In genomic region chr5:138573949-138574670, GRCh38 we compare ENCODE assay signal across 8 cellular contexts. TPM values are rescaled to one million over a fixed set of nuclear protein-coding genes. Genes with fewer than 3 reads are reported as not detected.
DNase-seq lines count a peak whose midpoint lies in the region; TF ChIP-seq lines count a peak whose summit lies in the region.

No MANE protein-coding gene starts in this region.

- no peaks in the 10 kb centered on the region for H3K9me3 ChIP-seq in testis

- whole genome bisulfite sequencing in testis, 2 donors = 35% methylated on average over 9 of the region's 9 CpGs

- H3K27ac Mint-ChIP-seq in T-helper 2 cell treated with Interferon-gamma antibody and Interleukin-4, amounts not matched to agents 5 μg/mL and 100 μg/mL, for 36 hours = peak overlapping the region; percentile 99
- peak overlapping the region; percentile 100 for H3K27ac Mint-ChIP-seq in activated naive CD8-positive, alpha-beta T cell
- H3K27ac Mint-ChIP-seq in immature natural killer cell = peak overlapping the region; percentile 98 to 100 (median 100)

- peak overlapping the region; percentile 95 for H3K4me3 Mint-ChIP-seq in T-helper 2 cell treated with Interferon-gamma antibody and Interleukin-4, amounts not matched to agents 5 μg/mL and 100 μg/mL, for 36 hours
- H3K4me3 Mint-ChIP-seq in activated naive CD8-positive, alpha-beta T cell = peak overlapping the region; percentile 96
- H3K4me3 Mint-ChIP-seq in immature natural killer cell = peak overlapping the region; percentile 95 to 99 (median 99)

- no peak for TF ChIP-seq CTCF in testis (IDR thresholded peaks at IDR 0.05)

- intact Hi-C loops in testis (cut with DNase I; ENCODE audit: low total_unique reads) = no loop called here

- H3K9me3 Mint-ChIP-seq in T-helper 2 cell treated with Interferon-gamma antibody and Interleukin-4, amounts not matched to agents 5 μg/mL and 100 μg/mL, for 36 hours = peaks cover 4% of the 10 kb centered on the region
- H3K9me3 Mint-ChIP-seq in activated naive CD8-positive, alpha-beta T cell (ENCODE audit: low read depth) = no peaks in the 10 kb centered on the region
- no peaks in the 10 kb centered on the region for H3K9me3 Mint-ChIP-seq in immature natural killer cell

- TF ChIP-seq POLR2A in testis (IDR thresholded peaks at IDR 0.05) = no peak

- H3K4me1 ChIP-seq in testis = peaks cover 6% of the 10 kb centered on the region

- H3K27me3 ChIP-seq in testis = no peaks in the 10 kb centered on the region

- peak overlapping the region; percentile 94 to 96 for H3K4me3 ChIP-seq in testis

- H3K27ac ChIP-seq in testis = peak overlapping the region; percentile 99 to 100

- peaks cover 17% of the 10 kb centered on the region for H3K4me1 Mint-ChIP-seq in T-helper 2 cell treated with Interferon-gamma antibody and Interleukin-4, amounts not matched to agents 5 μg/mL and 100 μg/mL, for 36 hours (ENCODE audit: low read depth)
- H3K4me1 Mint-ChIP-seq in activated naive CD8-positive, alpha-beta T cell (ENCODE audit: low read depth) = peaks cover 44% of the 10 kb centered on the region
- peaks cover 42 to 49% of the 10 kb centered on the region in 2 donors for H3K4me1 Mint-ChIP-seq in immature natural killer cell

- no peaks in the 10 kb centered on the region for H3K36me3 ChIP-seq in testis (ENCODE audit: low read depth, missing control alignments)

- no peaks in the 10 kb centered on the region for H3K27me3 Mint-ChIP-seq in T-helper 2 cell treated with Interferon-gamma antibody and Interleukin-4, amounts not matched to agents 5 μg/mL and 100 μg/mL, for 36 hours (ENCODE audit: low read depth)
- no peaks in the 10 kb centered on the region for H3K27me3 Mint-ChIP-seq in activated naive CD8-positive, alpha-beta T cell
- peaks cover 6 to 24% (median 21%) of the 10 kb centered on the region in 3 donors for H3K27me3 Mint-ChIP-seq in immature natural killer cell (ENCODE audit: low read depth in 3 of 3)

- H3K36me3 Mint-ChIP-seq in T-helper 2 cell treated with Interferon-gamma antibody and Interleukin-4, amounts not matched to agents 5 μg/mL and 100 μg/mL, for 36 hours (ENCODE audit: low read depth) = peaks cover 51% of the 10 kb centered on the region
- peaks cover 20% of the 10 kb centered on the region for H3K36me3 Mint-ChIP-seq in activated naive CD8-positive, alpha-beta T cell
- peaks cover 9 to 31% (median 24%) of the 10 kb centered on the region in 3 donors for H3K36me3 Mint-ChIP-seq in immature natural killer cell

- DNase-seq in T-helper 2 cell treated with Interferon-gamma antibody and Interleukin-4, amounts not matched to agents 5 μg/mL and 100 μg/mL, for 36 hours (ENCODE audit: low spot score) = no peak
- no peak for DNase-seq in T-helper 2 cell
- DNase-seq in immature natural killer cell = no peak
- no peak for DNase-seq in testis
- no peak for DNase-seq in central memory CD4-positive, alpha-beta T cell
- no peak for DNase-seq in NCI-H69 (lab: John Stamatoyannopoulos, UW)
- DNase-seq in amygdala (lab: John Stamatoyannopoulos, UW) = no peak

RNA-seq across cellular contexts. Expression of gene HSPA9, which starts 1.1 kb away (rescaled TPM):
- polyA plus RNA-seq in immature natural killer cell (100 to 1,000 TPM in 2 of 3 donors, 10 to 100 TPM in 1; 92.8 to 153 (median 145) TPM), testis (ENCODE audit: insufficient read depth, low read depth, low replicate concordance) (145 TPM)
- 100 to 1,000 TPM; 205 to 243 TPM for total RNA-seq in testis

RNA-seq across cellular contexts. Expression of gene ETF1, which starts 31.1 kb away (rescaled TPM):
- polyA plus RNA-seq in immature natural killer cell (10 to 100 TPM; 30.0 to 38.2 (median 33.5) TPM), testis (ENCODE audit: insufficient read depth, low read depth, low replicate concordance) (103 TPM)
- 10 to 100 TPM; 74.3 to 75.3 TPM for total RNA-seq in testis
